Comparison of ENCODE assay signal across 15 cellular contexts in the genomic region with DNA sequence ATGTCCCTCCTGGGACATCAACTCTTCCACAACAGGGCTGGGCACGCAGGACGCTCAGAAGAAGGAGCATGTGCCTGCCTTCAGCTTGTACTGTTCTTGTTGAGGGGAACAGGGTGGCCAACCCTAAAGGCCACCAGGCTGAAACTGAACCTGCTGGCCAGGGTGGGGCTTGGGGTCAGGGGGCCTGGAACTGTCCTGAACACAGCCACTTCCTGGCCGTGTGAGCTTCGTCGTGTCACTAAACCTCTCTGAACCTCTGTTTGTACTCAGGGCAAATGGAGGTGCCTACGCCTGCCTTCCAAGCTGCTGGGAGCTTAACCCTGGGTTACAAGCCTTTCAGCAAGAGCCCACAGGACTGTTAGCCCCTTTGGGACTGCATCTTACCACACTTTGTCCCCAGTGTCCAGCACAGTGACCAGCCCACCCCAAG. TPM values are rescaled to one million over a fixed set of nuclear protein-coding genes. Genes with fewer than 3 reads are reported as not detected.
DNase-seq lines count a peak whose midpoint lies in the region; ATAC-seq and TF ChIP-seq lines count a peak whose summit lies in the region.
"Had no signal": no experiment of that assay in that cellular context is flagged by ENCODE, and none has a peak within 500 bp of the region (broad histone marks: within the 10 kb centered on the region; RNA-seq: fewer than 3 reads in every experiment).

No MANE protein-coding gene starts in this region.

- H2AFZ ChIP-seq in GM23338 (no peak overlapping the region), PC-9 (no peak overlapping the region), hepatocyte (no peak overlapping the region), smooth muscle cell (ENCODE audit: low read depth) (no peak overlapping the region)

- H3K4me1 ChIP-seq in GM23338 (ENCODE audit: insufficient read depth) (peaks cover 21% of the 10 kb centered on the region), PC-9 (replicated peaks; ENCODE audit: insufficient read depth) (peaks cover 48% of the 10 kb centered on the region), hepatocyte (ENCODE audit: insufficient read depth) (peaks cover 28% of the 10 kb centered on the region), smooth muscle cell (ENCODE audit: low read depth) (peaks cover 14% of the 10 kb centered on the region)

- whole genome bisulfite sequencing in hepatocyte (ENCODE audit: low lambda C conversion rate, missing lambda C conversion rate): 58% methylated on average over 6 of the region's 6 CpGs
- WGBS in smooth muscle cell (ENCODE audit: low lambda C conversion rate): 48% methylated on average over 6 of the region's 6 CpGs

- H3K36me3 ChIP-seq in GM23338 (ENCODE audit: insufficient read depth) (no peaks in the 10 kb centered on the region), PC-9 (ENCODE audit: low read depth) (no peaks in the 10 kb centered on the region), hepatocyte (replicated peaks; ENCODE audit: insufficient read depth, low read depth) (no peaks in the 10 kb centered on the region), smooth muscle cell (ENCODE audit: low read depth) (no peaks in the 10 kb centered on the region)
- H3K36me3 ChIP-seq: ascending aorta, pancreas had no signal

- peaks cover 12% of the 10 kb centered on the region for H3K36me3 Mint-ChIP-seq in GM23338 (ENCODE audit: low read depth)
- H3K36me3 Mint-ChIP-seq: CD4-positive, CD25-positive, alpha-beta regulatory T cell had no signal

- DNase-seq in GM23338 (ENCODE audit: low spot score) (no peak), PC-9 (no peak), hepatocyte (ENCODE audit: low spot score) (peak; percentile 5), smooth muscle cell (lab: John Stamatoyannopoulos, UW; ENCODE audit: unreplicated experiment) (no peak), globus pallidus (ENCODE audit: low spot score) (no peak), Ammon's horn (ENCODE audit: low spot score) (no peak), NCI-H524 treated with DMSO at 0.1 percent for 48 hours (lab: John Stamatoyannopoulos, UW) (no peak)
- DNase-seq: activated CD8-positive, alpha-beta memory T cell treated with anti-CD3 and anti-CD28 coated beads for 24 hours; activated effector memory CD4-positive, alpha-beta T cell treated with anti-CD3 and anti-CD28 coated beads, Interleukin-2, amount 50 U/mL, for 16 hours; CD4-positive, CD25-positive, alpha-beta regulatory T cell; midbrain; stimulated activated CD4-positive, alpha-beta T cell treated with anti-CD3 and anti-CD28 coated beads, Interleukin-15, amount 100 ng/mL, for 24 hours had no signal

- H3F3A ChIP-seq in GM23338 (replicated peaks; ENCODE audit: low read depth) (peaks cover 29% of the 10 kb centered on the region), PC-9 (ENCODE audit: insufficient read depth, low read depth) (peaks cover 27% of the 10 kb centered on the region), smooth muscle cell (ENCODE audit: low read depth) (no peaks in the 10 kb centered on the region)

- H3K27ac Mint-ChIP-seq in GM23338: no peak overlapping the region

- POLR2A ChIA-PET in PC-9 (lab: Charles Lee; ENCODE audit: unreplicated experiment): interaction anchor here (0.7 kb wide), 3 partner anchors 111 to 228 kb away, joined by 3 read pairs; no protein-coding TSS in a partner anchor

- H3K4me3 ChIP-seq in GM23338 (no peak overlapping the region), PC-9 (peak overlapping the region; percentile 13; the same call in 1 of the 2 replicates), hepatocyte (no peak overlapping the region), smooth muscle cell (no peak overlapping the region)
- H3K4me3 ChIP-seq: ascending aorta had no signal

- peak overlapping the region; percentile 38; the same call in 1 of the 2 replicates for H3K4me2 ChIP-seq in GM23338
- peak overlapping the region; percentile 99 for H3K4me2 ChIP-seq in PC-9
- no peak overlapping the region for H3K4me2 ChIP-seq in hepatocyte
- H3K4me2 ChIP-seq in smooth muscle cell: no peak overlapping the region

- H3K4me1 Mint-ChIP-seq in GM23338: peaks cover 44% of the 10 kb centered on the region

- no peak overlapping the region for H3K9ac ChIP-seq in smooth muscle cell (ENCODE audit: low read depth)

- CTCF ChIA-PET in PC-9 (lab: Charles Lee): interaction anchor here (0.6 to 1.7 kb wide), 5 partner anchors 64 to 375 kb away, joined by 3 to 12 read pairs (median 8); partner anchors contain the start of gene ACBD4

- H4K20me1 ChIP-seq in GM23338 (replicated peaks; ENCODE audit: insufficient read depth) (no peaks in the 10 kb centered on the region), PC-9 (ENCODE audit: insufficient read depth) (peaks cover 33% of the 10 kb centered on the region), hepatocyte (ENCODE audit: insufficient read depth, poor library complexity, severe bottlenecking) (peaks cover 4% of the 10 kb centered on the region), smooth muscle cell (ENCODE audit: low read depth) (peaks cover 16% of the 10 kb centered on the region)

- H3K9me3 ChIP-seq in PC-9 (ENCODE audit: insufficient read depth, low read depth): no peaks in the 10 kb centered on the region
- no peaks in the 10 kb centered on the region for H3K9me3 ChIP-seq in hepatocyte (ENCODE audit: low read depth)
- H3K9me3 ChIP-seq in smooth muscle cell (replicated peaks; ENCODE audit: low read depth): no peaks in the 10 kb centered on the region
- H3K9me3 ChIP-seq: ascending aorta, pancreas had no signal

- ATAC-seq in GM23338: no peak
- no peak for ATAC-seq in GM21381 (IDR thresholded peaks at IDR 0.05; ENCODE audit: unreplicated experiment)

- BruUV-seq in PC-9 (replicated peaks; lab: Mats Ljungman, UMichigan): TSS peak; percentile 39

- H3K27me3 Mint-ChIP-seq in GM23338 (ENCODE audit: insufficient read depth, low read depth, poor library complexity): peaks cover 34% of the 10 kb centered on the region
- H3K27me3 Mint-ChIP-seq: CD4-positive, CD25-positive, alpha-beta regulatory T cell had no signal

- H3K9me3 Mint-ChIP-seq in GM23338: peaks cover 6% of the 10 kb centered on the region
- H3K9me3 Mint-ChIP-seq: CD4-positive, CD25-positive, alpha-beta regulatory T cell had no signal

- intact Hi-C loops in PC-9 (cut with micrococcal nuclease; ENCODE audit: unreplicated experiment): loop anchor here (2.0 to 10.0 kb wide), 5 partner anchors 29 to 409 kb away; partner anchors contain the start of gene HEXIM1

- H3K4me3 Mint-ChIP-seq in GM23338: peak overlapping the region; percentile 76
- H3K4me3 Mint-ChIP-seq: CD4-positive, CD25-positive, alpha-beta regulatory T cell had no signal

- H3K27me3 ChIP-seq in GM23338 (ENCODE audit: insufficient read depth): peaks cover 29% of the 10 kb centered on the region
- no peaks in the 10 kb centered on the region for H3K27me3 ChIP-seq in PC-9 (ENCODE audit: insufficient read depth, low read depth)
- peaks cover 26% of the 10 kb centered on the region for H3K27me3 ChIP-seq in hepatocyte
- peaks cover 29% of the 10 kb centered on the region for H3K27me3 ChIP-seq in smooth muscle cell (ENCODE audit: low read depth)

- TF ChIP-seq CTCF in GM23338 (conservative IDR thresholded peaks at IDR 0.05; ENCODE audit: low read depth in 2 of 2) (no peak), PC-9 (conservative IDR thresholded peaks at IDR 0.05) (peak; percentile 16; the same call in 1 of the 2 replicates), hepatocyte (IDR thresholded peaks at IDR 0.05; ENCODE audit: poor library complexity) (no peak), smooth muscle cell (IDR thresholded peaks at IDR 0.05; ENCODE audit: borderline replicate concordance, insufficient read depth, poor library complexity, severe bottlenecking) (peak; percentile 45)

- H3K27ac ChIP-seq in GM23338 (ENCODE audit: low read depth) (no peak overlapping the region), PC-9 (peak overlapping the region; percentile 27; the same call in 1 of the 2 replicates), hepatocyte (peak overlapping the region; percentile 55), smooth muscle cell (ENCODE audit: low read depth) (no peak overlapping the region)
- H3K27ac ChIP-seq: ascending aorta had no signal

- no peaks in the 10 kb centered on the region for H3K9me2 ChIP-seq in GM23338 (ENCODE audit: insufficient read depth)
- H3K9me2 ChIP-seq in PC-9 (ENCODE audit: insufficient read depth): no peaks in the 10 kb centered on the region
- H3K9me2 ChIP-seq in hepatocyte (replicated peaks; ENCODE audit: insufficient read depth): no peaks in the 10 kb centered on the region

- H3K79me2 ChIP-seq in GM23338 (replicated peaks; ENCODE audit: insufficient read depth) (no peaks in the 10 kb centered on the region; the same call in 1 of the 2 replicates), PC-9 (ENCODE audit: low read depth) (peaks cover 55% of the 10 kb centered on the region), hepatocyte (peaks cover 36% of the 10 kb centered on the region), smooth muscle cell (ENCODE audit: low read depth) (no peaks in the 10 kb centered on the region)

TF ChIP-seq in GM23338, 12 proteins besides CTCF, POLR2A, EP300 and RAD21 (continues in another document):
- TF ChIP-seq CREB1 (CRISPR knock-in tag; IDR thresholded peaks at IDR 0.05; ENCODE audit: low read depth) (no peak), JUNB (IDR thresholded peaks at IDR 0.05; ENCODE audit: unreplicated experiment) (no peak)

RNA-seq across cellular contexts. Expression of gene ARHGAP27, which starts 6.7 kb away (rescaled TPM):
- total RNA-seq in GM23338 (2014; rRNA removed; shearing (Covaris generic)): 14.3 and 17.7 TPM in 2 replicates
- polyA plus RNA-seq in GM23338 (2016; fragmentation: Nextera tagmentation; extraction: Ambion mirVana) (5.3 and 5.9 TPM in 2 replicates), hepatocyte (21.1 and 24.4 TPM in 2 replicates), smooth muscle cell (3.7 and 9.0 TPM in 2 replicates)
- total RNA-seq in PC-9 (2021) (60.6 and 61.4 TPM in 2 replicates), hepatocyte (27.9 and 78.1 TPM in 2 replicates), smooth muscle cell (3.0 and 3.6 TPM in 2 replicates)

Comparison
In these comparisons a context has a peak if more than half of its experiments do, and no peak if none do; other contexts are left out.
1. H3K27ac ChIP-seq: peak in PC-9 (single experiment) and hepatocyte (single experiment); none in GM23338 (single experiment) and smooth muscle cell (single experiment).
2. H3K4me2 ChIP-seq: peak in GM23338 (single experiment) and PC-9 (single experiment); none in hepatocyte (single experiment) and smooth muscle cell (single experiment).
3. CTCF ChIP-seq: peak in PC-9 (single experiment) and smooth muscle cell (single experiment); none in GM23338 (0 of 2) and hepatocyte (single experiment).